33 cellular contexts compared by ENCODE assay signal in genomic region chr20:1462001-1462400, GRCh38. TPM values are rescaled to one million over a fixed set of nuclear protein-coding genes. Genes with fewer than 3 reads are reported as not detected.
"Had no signal": no experiment of that assay in that cellular context is flagged by ENCODE, and none has a peak within 500 bp of the region (broad histone marks: within the 10 kb centered on the region; RNA-seq: fewer than 3 reads in every experiment).

No MANE protein-coding gene starts in this region.

- H3K27ac ChIP-seq: ascending aorta, body of pancreas, breast epithelium, Peyer's patch, SJSA1 had no signal

- H3K9me2 ChIP-seq: SK-N-SH had no signal

- FAIRE-seq: TTC549 had no signal

- H3K4me2 ChIP-seq: SK-N-SH had no signal

- H3K27ac Mint-ChIP-seq: activated CD4-positive, alpha-beta T cell treated with anti-CD3 and anti-CD28 coated beads, Interleukin-2, amount 10 ng/mL, durations not matched to agents 24 days and 14 days; activated CD8-positive, alpha-beta T cell treated with anti-CD3 and anti-CD28 coated beads for 36 hours; activated naive CD4-positive, alpha-beta T cell treated with anti-CD3 and anti-CD28 coated beads for 36 hours; activated naive CD8-positive, alpha-beta T cell treated with anti-CD3 and anti-CD28 coated beads for 36 hours; activated T-helper 1 cell treated with anti-CD3 and anti-CD28 coated beads, Interleukin-12 subunit alpha, Interleukin-12 subunit beta, Interleukin-2, Interleukin-4 antibody, amounts not matched to agents 30 ng/mL and 10 ng/mL and 1 ng/mL, durations not matched to agents 14 hours and 24 hours and 36 hours; T-helper 1 cell treated with Interleukin-12 subunit alpha and Interleukin-12 subunit beta and Interleukin-4 antibody, amounts not matched to agents 30 μg/mL and 1 μg/mL, for 36 hours; T-helper 2 cell treated with Interferon-gamma antibody and Interleukin-4, amounts not matched to agents 5 μg/mL and 100 μg/mL, for 36 hours had no signal

- H3K36me3 ChIP-seq: breast epithelium had no signal

- H3K4me3 Mint-ChIP-seq: activated CD4-positive, alpha-beta T cell treated with anti-CD3 and anti-CD28 coated beads, Interleukin-2, amount 10 ng/mL, durations not matched to agents 24 days and 14 days; activated CD8-positive, alpha-beta T cell treated with anti-CD3 and anti-CD28 coated beads for 36 hours; activated naive CD4-positive, alpha-beta T cell treated with anti-CD3 and anti-CD28 coated beads for 36 hours; activated naive CD8-positive, alpha-beta T cell treated with anti-CD3 and anti-CD28 coated beads for 36 hours; activated T-cell treated with anti-CD3 and anti-CD28 coated beads, Interleukin-2, amount 50 U/mL, for 4 hours; activated T-helper 1 cell treated with anti-CD3 and anti-CD28 coated beads, Interleukin-12 subunit alpha, Interleukin-12 subunit beta, Interleukin-2, Interleukin-4 antibody, amounts not matched to agents 30 ng/mL and 10 ng/mL and 1 ng/mL, durations not matched to agents 14 hours and 24 hours and 36 hours; T-helper 1 cell treated with Interleukin-12 subunit alpha and Interleukin-12 subunit beta and Interleukin-4 antibody, amounts not matched to agents 30 μg/mL and 1 μg/mL, for 36 hours; T-helper 2 cell treated with Interferon-gamma antibody and Interleukin-4, amounts not matched to agents 5 μg/mL and 100 μg/mL, for 36 hours had no signal

- H3K9me3 ChIP-seq: ascending aorta, body of pancreas, breast epithelium, Peyer's patch, SK-N-SH had no signal

- H3K4me3 ChIP-seq: ascending aorta, body of pancreas, breast epithelium, Peyer's patch, SJSA1 had no signal

- H3K9me3 Mint-ChIP-seq: activated CD4-positive, alpha-beta T cell treated with anti-CD3 and anti-CD28 coated beads, Interleukin-2, amount 10 ng/mL, durations not matched to agents 24 days and 14 days; activated CD8-positive, alpha-beta T cell treated with anti-CD3 and anti-CD28 coated beads for 36 hours; activated naive CD4-positive, alpha-beta T cell treated with anti-CD3 and anti-CD28 coated beads for 36 hours; activated naive CD8-positive, alpha-beta T cell treated with anti-CD3 and anti-CD28 coated beads for 36 hours; activated T-cell treated with anti-CD3 and anti-CD28 coated beads, Interleukin-2, amount 50 U/mL, for 4 hours; activated T-helper 1 cell treated with anti-CD3 and anti-CD28 coated beads, Interleukin-12 subunit alpha, Interleukin-12 subunit beta, Interleukin-2, Interleukin-4 antibody, amounts not matched to agents 30 ng/mL and 10 ng/mL and 1 ng/mL, durations not matched to agents 14 hours and 24 hours and 36 hours; T-helper 1 cell treated with Interleukin-12 subunit alpha and Interleukin-12 subunit beta and Interleukin-4 antibody, amounts not matched to agents 30 μg/mL and 1 μg/mL, for 36 hours; T-helper 2 cell treated with Interferon-gamma antibody and Interleukin-4, amounts not matched to agents 5 μg/mL and 100 μg/mL, for 36 hours had no signal

- H3K27me3 ChIP-seq: ascending aorta, body of pancreas, breast epithelium, Peyer's patch, SJSA1 had no signal

- DNase-seq: activated CD4-positive, alpha-beta T cell treated with anti-CD3 and anti-CD28 coated beads, Interleukin-2, amount 10 ng/mL, durations not matched to agents 24 days and 14 days; activated CD4-positive, alpha-beta T cell treated with anti-CD3 and anti-CD28 coated beads, Interleukin-2, amount 50 U/mL, for 4 hours; activated CD8-positive, alpha-beta T cell treated with anti-CD3 and anti-CD28 coated beads for 36 hours; activated gamma-delta T cell treated with Interleukin-2 at 50 U/mL for 16 hours; activated naive CD4-positive, alpha-beta T cell treated with anti-CD3 and anti-CD28 coated beads for 36 hours; activated naive CD8-positive, alpha-beta T cell treated with anti-CD3 and anti-CD28 coated beads for 36 hours; activated T-cell treated with anti-CD3 and anti-CD28 coated beads for 4 hours; activated T-cell treated with anti-CD3 and anti-CD28 coated beads, Interleukin-2, amount 50 U/mL, for 4 hours; amygdala; body of pancreas; cerebellar nuclear complex; Kasumi-1; MM.1S; MV-4-11; NCI-H1092; NCI-H1436 treated with DMSO at 0.1 percent for 48 hours; NCI-H1694 treated with DMSO at 0.1 percent for 48 hours; NCI-H2029; NCI-H345; NCI-H524 treated with DMSO at 0.1 percent for 48 hours; PC-3; Peyer's patch; RPMI8226; SHP77 treated with DMSO at 0.1 percent for 48 hours; SK-N-SH had no signal

- H3K9ac ChIP-seq: SK-N-SH had no signal

- H3K27me3 Mint-ChIP-seq: activated CD4-positive, alpha-beta T cell treated with anti-CD3 and anti-CD28 coated beads, Interleukin-2, amount 10 ng/mL, durations not matched to agents 24 days and 14 days; activated CD8-positive, alpha-beta T cell treated with anti-CD3 and anti-CD28 coated beads for 36 hours; activated naive CD8-positive, alpha-beta T cell treated with anti-CD3 and anti-CD28 coated beads for 36 hours had no signal

- ATAC-seq: activated CD8-positive, alpha-beta T cell treated with anti-CD3 and anti-CD28 coated beads for 36 hours; activated T-cell treated with anti-CD3 and anti-CD28 coated beads, Interleukin-2, amount 50 U/mL, for 4 hours; body of pancreas; PC-3 had no signal

RNA-seq across cellular contexts. Expression of gene SIRPB2, which starts 29.2 kb away (rescaled TPM):
- total RNA-seq: activated CD4-positive, alpha-beta T cell treated with anti-CD3 and anti-CD28 coated beads, Interleukin-2, amount 10 ng/mL, durations not matched to agents 24 days and 14 days; activated CD8-positive, alpha-beta T cell treated with anti-CD3 and anti-CD28 coated beads for 36 hours; activated naive CD4-positive, alpha-beta T cell treated with anti-CD3 and anti-CD28 coated beads for 36 hours; activated naive CD8-positive, alpha-beta T cell treated with anti-CD3 and anti-CD28 coated beads for 36 hours; activated T-cell treated with anti-CD3 and anti-CD28 coated beads, Interleukin-2, amount 50 U/mL, for 4 hours; activated T-helper 1 cell treated with anti-CD3 and anti-CD28 coated beads, Interleukin-12 subunit alpha, Interleukin-12 subunit beta, Interleukin-2, Interleukin-4 antibody, amounts not matched to agents 30 ng/mL and 10 ng/mL and 1 ng/mL, durations not matched to agents 14 hours and 24 hours and 36 hours; NCI-H460; SJSA1 had no signal
- polyA plus RNA-seq: SK-N-SH had no signal
